29 cellular contexts compared by ENCODE assay signal in the genomic region with DNA sequence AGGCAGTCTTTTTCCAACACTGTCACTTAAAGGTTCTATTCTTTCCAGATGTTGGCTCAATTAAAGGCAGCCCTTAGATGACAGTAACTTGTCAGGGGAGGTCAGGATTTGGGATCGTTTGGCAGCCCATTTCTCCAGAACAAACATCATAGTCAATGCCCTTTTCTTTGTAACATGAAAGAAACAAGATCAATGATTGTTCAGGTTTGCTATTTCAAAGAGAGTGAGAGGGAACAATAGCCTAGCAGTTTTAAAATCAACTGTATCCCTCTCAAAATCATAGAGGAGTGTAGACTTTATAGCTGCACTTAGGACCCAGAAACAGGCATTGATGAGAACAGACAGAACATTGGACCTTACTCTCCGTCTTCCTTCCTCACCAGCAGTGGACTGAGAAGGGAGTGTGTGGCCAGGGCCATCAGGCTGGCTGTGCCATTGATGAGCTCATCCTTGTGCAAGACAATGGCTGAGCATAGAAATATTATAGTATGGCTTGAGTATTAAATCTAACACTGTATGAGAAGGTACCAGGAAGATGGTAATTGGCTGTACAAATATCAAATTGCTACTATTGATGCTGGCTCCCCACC.
"Had no signal": no experiment of that assay in that cellular context is flagged by ENCODE, and none has a peak within 500 bp of the region (broad histone marks: within the 10 kb centered on the region; RNA-seq: fewer than 3 reads in every experiment).

No MANE protein-coding gene starts in this region.

- ATAC-seq: naive thymus-derived CD8-positive, alpha-beta T cell; psoas muscle; right cardiac atrium; sciatic nerve; stimulated activated memory B cell treated with anti-CD40 and anti-IgM and Interleukin-4, amounts not matched to agents 10 μg/mL and 1 μg/mL and 100 μg/mL, for 72 hours; stimulated activated naive CD8-positive, alpha-beta T cell treated with anti-CD3 and anti-CD28 coated beads, Interleukin-15, amount 100 ng/mL, for 72 hours; stimulated activated naive CD8-positive, alpha-beta T cell treated with anti-CD3 and anti-CD28 coated beads, Interleukin-15, Interleukin-2, amounts not matched to agents 100 U/mL and 50 U/mL, for 24 hours; upper lobe of right lung had no signal

- H3K27me3 Mint-ChIP-seq: naive B cell; progenitor cell of endocrine pancreas; stimulated activated memory B cell treated with anti-CD40 and anti-IgM and Interleukin-4, amounts not matched to agents 10 μg/mL and 1 μg/mL and 100 μg/mL, for 72 hours; type B pancreatic cell had no signal

- H3K9ac ChIP-seq: neural progenitor cell, parathyroid adenoma had no signal

- H3K27ac ChIP-seq: neural progenitor cell, ovary, parathyroid adenoma, psoas muscle, skin epidermis, suprapubic skin, testis, transverse colon, upper lobe of right lung, uterus had no signal

- H3K27me3 ChIP-seq: neural progenitor cell, ovary, suprapubic skin, testis, tibial artery, transverse colon, upper lobe of right lung, uterus had no signal

- H3K9me3 ChIP-seq: ovary, psoas muscle, suprapubic skin, testis, tibial artery, transverse colon, upper lobe of right lung, uterus had no signal

- H3K4me3 Mint-ChIP-seq: naive B cell; naive thymus-derived CD8-positive, alpha-beta T cell; nephron; neural progenitor cell; stimulated activated memory B cell treated with anti-CD40 and anti-IgM and Interleukin-4, amounts not matched to agents 10 μg/mL and 1 μg/mL and 100 μg/mL, for 72 hours; stimulated activated naive CD8-positive, alpha-beta T cell treated with anti-CD3 and anti-CD28 coated beads, Interleukin-15, amount 100 ng/mL, for 72 hours; type B pancreatic cell had no signal

- H3K4me3 ChIP-seq: neural progenitor cell, ovary, psoas muscle, skin epidermis, suprapubic skin, testis, tibial artery, transverse colon, upper lobe of right lung, uterus had no signal

- H3K36me3 ChIP-seq: neural progenitor cell, ovary, suprapubic skin, tibial artery, transverse colon, upper lobe of right lung, uterus had no signal

- DNase-seq: naive B cell; naive thymus-derived CD8-positive, alpha-beta T cell; occipital lobe; ovary; posterior cingulate gyrus; psoas muscle; right cardiac atrium; stimulated activated CD4-positive, alpha-beta T cell treated with anti-CD3 and anti-CD28 coated beads, Interleukin-15, amount 100 ng/mL, for 24 hours; stimulated activated CD4-positive, alpha-beta T cell treated with anti-CD3 and anti-CD28 coated beads, Interleukin-2, amount 100 ng/mL, for 24 hours; stimulated activated CD4-positive, alpha-beta T cell treated with anti-CD3 and anti-CD28 coated beads, Interleukin-2, amount 100 ng/mL, for 48 hours; stimulated activated CD4-positive, alpha-beta T cell treated with anti-CD3 and anti-CD28 coated beads, Interleukin-4, amount 100 ng/mL, for 24 hours; stimulated activated naive CD4-positive, alpha-beta T cell; stimulated activated naive CD8-positive, alpha-beta T cell treated with anti-CD3 and anti-CD28 coated beads, Interleukin-15, amount 100 ng/mL, for 72 hours; stimulated activated naive CD8-positive, alpha-beta T cell treated with anti-CD3 and anti-CD28 coated beads, Interleukin-15, Interleukin-2, amounts not matched to agents 100 U/mL and 50 U/mL, for 24 hours; substantia nigra; testis; tibial artery; transverse colon; upper lobe of right lung; uterus had no signal

- H3K4me1 ChIP-seq: parathyroid adenoma, testis, transverse colon, upper lobe of right lung, uterus had no signal

- H3K27ac Mint-ChIP-seq: naive thymus-derived CD8-positive, alpha-beta T cell; nephron; progenitor cell of endocrine pancreas; stimulated activated memory B cell treated with anti-CD40 and anti-IgM and Interleukin-4, amounts not matched to agents 10 μg/mL and 1 μg/mL and 100 μg/mL, for 72 hours; stimulated activated naive CD8-positive, alpha-beta T cell treated with anti-CD3 and anti-CD28 coated beads, Interleukin-15, amount 100 ng/mL, for 72 hours; type B pancreatic cell had no signal

- H3K79me2 ChIP-seq: parathyroid adenoma had no signal

- H3K4me2 ChIP-seq: neural progenitor cell had no signal

- H3K9me3 Mint-ChIP-seq: naive thymus-derived CD8-positive, alpha-beta T cell; nephron; neural progenitor cell; stimulated activated memory B cell treated with anti-CD40 and anti-IgM and Interleukin-4, amounts not matched to agents 10 μg/mL and 1 μg/mL and 100 μg/mL, for 72 hours; stimulated activated naive CD8-positive, alpha-beta T cell treated with anti-CD3 and anti-CD28 coated beads, Interleukin-15, amount 100 ng/mL, for 72 hours; type B pancreatic cell had no signal

- H3K4me1 Mint-ChIP-seq: naive thymus-derived CD8-positive, alpha-beta T cell; stimulated activated naive CD8-positive, alpha-beta T cell treated with anti-CD3 and anti-CD28 coated beads, Interleukin-15, amount 100 ng/mL, for 72 hours had no signal

- H2AFZ ChIP-seq: neural progenitor cell, parathyroid adenoma had no signal

- H3K36me3 Mint-ChIP-seq: naive thymus-derived CD8-positive, alpha-beta T cell; type B pancreatic cell had no signal
